ENCODE assay signal across 8 cellular contexts in genomic region chr6:75296811-75297779, GRCh38. TPM values are rescaled to one million over a fixed set of nuclear protein-coding genes. Genes with fewer than 3 reads are reported as not detected.
A peak's percentile ranks its signal among the peaks of the same experiment; 100 is the strongest.
DNase-seq lines count a peak whose midpoint lies in the region; ATAC-seq, FAIRE-seq and TF ChIP-seq lines count a peak whose summit lies in the region.

No MANE protein-coding gene starts in this region.

- BruUV-seq in K562 (replicated peaks; lab: Mats Ljungman, UMichigan) = no TSS peak

- FAIRE-seq in K562 (lab: Jason Lieb, UNC) (peak; percentile 82), kidney (lab: Jason Lieb, UNC) (peak; percentile 98)

- in situ Hi-C loops in K562 (cut with MboI) = loop anchor here (10.0 kb wide), 1 partner anchor 208 kb away; no protein-coding TSS in a partner anchor
- in situ Hi-C loops in transverse colon (cut with MboI; ENCODE audit: low pct_ligation_motif_present in 1 of 4, low pct_unique_long_range_greater_than_20kb in 1 of 4, low sequenced_read_pairs in 3 of 4) = loop anchor here in 2 of 4 donors (10.0 kb wide), 1 partner anchor 228 kb away; no protein-coding TSS in a partner anchor

- H3K27ac ChIP-seq in K562 (ENCODE audit: extremely low read depth, low read depth, low read length) = no peak overlapping the region
- no peak overlapping the region for H3K27ac ChIP-seq in kidney (ENCODE audit: low read depth in 2 of 2, low read length in 2 of 2)
- no peak overlapping the region for H3K27ac ChIP-seq in transverse colon

- H3K9ac ChIP-seq in K562 (ENCODE audit: insufficient read depth in 1 of 2, low read depth in 2 of 2, low read length in 2 of 2) (no peak overlapping the region), kidney (ENCODE audit: low read length in 2 of 2) (no peak overlapping the region)

- H3K9me3 ChIP-seq in K562 (replicated peaks; ENCODE audit: control insufficient read depth, insufficient read depth, low read depth, low read length) (no peaks in the 10 kb centered on the region), kidney (ENCODE audit: control insufficient read depth in 1 of 2, low read length in 2 of 2) (no peaks in the 10 kb centered on the region), transverse colon (no peaks in the 10 kb centered on the region)

- H2AFZ ChIP-seq in K562 (ENCODE audit: low read depth, low read length) = no peak overlapping the region

- H3K36me3 ChIP-seq in K562 (ENCODE audit: control insufficient read depth, insufficient read depth, low read length) (no peaks in the 10 kb centered on the region), kidney (ENCODE audit: control insufficient read depth in 1 of 2, insufficient read depth in 2 of 2, low read length in 2 of 2) (no peaks in the 10 kb centered on the region), transverse colon (no peaks in the 10 kb centered on the region)

- peak; percentile 57 for ATAC-seq in GM18505 (IDR thresholded peaks at IDR 0.05; ENCODE audit: unreplicated experiment)
- ATAC-seq in HG03159 (IDR thresholded peaks at IDR 0.05; ENCODE audit: unreplicated experiment) = peak; percentile 69
- ATAC-seq in K562 = peak; percentile 85
- no peak for ATAC-seq in HG03139 (IDR thresholded peaks at IDR 0.05; ENCODE audit: unreplicated experiment)

- CTCF ChIA-PET in K562 (lab: Yijun Ruan, JAX; ENCODE audit: low intra/inter-chr PET ratio) = interaction anchor here (1.1 to 1.5 kb wide), 3 partner anchors 29 to 229 kb away, joined by 4 to 14 read pairs (median 5); no protein-coding TSS in a partner anchor

- TF ChIP-seq CTCF in AG09319 (IDR thresholded peaks at IDR 0.05; ENCODE audit: low read depth, low read length) = peak; percentile 58
- peak in 2 of 3 experiments; percentile 46 to 81; a peak in 4 of 6 replicates for TF ChIP-seq CTCF in K562 (IDR thresholded peaks at IDR 0.05 in 2 of 3, conservative IDR thresholded peaks at IDR 0.05 in 1 of 3; ENCODE audit: insufficient read depth in 2 of 3, low read depth in 1 of 3, low read length in 3 of 3)
- TF ChIP-seq CTCF in kidney (IDR thresholded peaks at IDR 0.05; ENCODE audit: borderline replicate concordance, extremely low read depth, insufficient read depth) = peak; percentile 73
- peak; percentile 64 to 79 (median 72) for TF ChIP-seq CTCF in transverse colon (IDR thresholded peaks at IDR 0.05)

- 0% methylated on average over 3 of the region's 3 CpGs for WGBS in K562 (ENCODE audit: insufficient coverage, low coverage, missing lambda C conversion rate)
- WGBS in transverse colon (ENCODE audit: low coverage in 1 of 2), 2 donors = 0 to 9% methylated on average over 3 of the region's 3 CpGs

- H3K4me2 ChIP-seq in K562 (ENCODE audit: insufficient read depth, low read length) = no peak overlapping the region

- DNase-seq in AG09319 (ENCODE audit: extremely low read depth, low read depth) (no peak), NCI-H345 treated with DMSO at 0.1 percent for 48 hours (lab: John Stamatoyannopoulos, UW; ENCODE audit: unreplicated experiment) (peak; percentile 37), K562 (ENCODE audit: extremely low read depth in 1 of 4, low spot score in 3 of 4) (peak; percentile 30 to 75 (median 36)), kidney (no peak), transverse colon (no peak)

- H4K20me1 ChIP-seq in K562 (replicated peaks; ENCODE audit: control insufficient read depth, insufficient read depth, low read length) = no peaks in the 10 kb centered on the region

- intact Hi-C loops in K562 (cut with micrococcal nuclease) = loop anchor here (1.0 to 5.0 kb wide), 3 partner anchors 31 to 229 kb away; no protein-coding TSS in a partner anchor
- intact Hi-C loops in kidney (cut with DNase I) = no loop called here
- intact Hi-C loops in transverse colon (cut with DNase I; ENCODE audit: low total_unique reads) = no loop called here

- H3K4me3 ChIP-seq in K562 = no peak overlapping the region
- no peak overlapping the region for H3K4me3 ChIP-seq in kidney (ENCODE audit: low read length in 2 of 2)
- H3K4me3 ChIP-seq in transverse colon = no peak overlapping the region

- peak; percentile 76 to 88 for TF ChIP-seq RAD21 in K562 (CRISPR knock-in tag; conservative IDR thresholded peaks at IDR 0.05 in 1 of 2, IDR thresholded peaks at IDR 0.05 in 1 of 2)

- H3K9me1 ChIP-seq in K562 (ENCODE audit: control insufficient read depth, insufficient read depth, low read length) = no peaks in the 10 kb centered on the region

- H3K79me2 ChIP-seq in K562 (ENCODE audit: control insufficient read depth, insufficient read depth, low read length) = no peaks in the 10 kb centered on the region

- H3K4me1 ChIP-seq in K562 (replicated peaks in 1 of 2; ENCODE audit: control insufficient read depth in 2 of 2, insufficient read depth in 2 of 2, low read length in 2 of 2) (no peaks in the 10 kb centered on the region), kidney (ENCODE audit: control insufficient read depth in 1 of 2, insufficient read depth in 1 of 2, low read depth in 1 of 2, low read length in 2 of 2) (no peaks in the 10 kb centered on the region), transverse colon (peaks cover 0 to 28% (median 12%) of the 10 kb centered on the region in 4 donors)

- POLR2A ChIA-PET in K562 (lab: Yijun Ruan, JAX) = interaction anchor here (1.0 kb wide), 1 partner anchor 16 kb away, joined by 4 read pairs; no protein-coding TSS in a partner anchor

- H3K27me3 ChIP-seq in K562 (ENCODE audit: control insufficient read depth in 2 of 2, insufficient read depth in 2 of 2, low read length in 2 of 2) (peaks cover 0 to 1% of the 10 kb centered on the region in 2 experiments; a peak in 2 of 5 replicates), transverse colon (no peaks in the 10 kb centered on the region)

- TF ChIP-seq EP300 in K562 (IDR thresholded peaks at IDR 0.05; ENCODE audit: low read length) (no peak), transverse colon (IDR thresholded peaks at IDR 0.05; ENCODE audit: low read depth) (no peak)

- no peak for TF ChIP-seq POLR2A in GM18505 (IDR thresholded peaks at IDR 0.05; ENCODE audit: borderline replicate concordance, extremely low read depth, insufficient read depth, insufficient read length)
- TF ChIP-seq POLR2A in K562 (conservative IDR thresholded peaks at IDR 0.05) = no peak
- no peak for TF ChIP-seq POLR2A in transverse colon (IDR thresholded peaks at IDR 0.05)

TF ChIP-seq in K562, 482 proteins besides CTCF, POLR2A, EP300 and RAD21 (continues in another document):
- TF ChIP-seq TAL1 (IDR thresholded peaks at IDR 0.05) (no peak), MTA1 (IDR thresholded peaks at IDR 0.05; ENCODE audit: borderline replicate concordance) (no peak), NELFE (IDR thresholded peaks at IDR 0.05; ENCODE audit: insufficient read depth, insufficient read length) (no peak), NFIC (IDR thresholded peaks at IDR 0.05) (peak; percentile 96), NFYB (IDR thresholded peaks at IDR 0.05; ENCODE audit: extremely low read depth, insufficient read length) (no peak), ZSCAN29 (IDR thresholded peaks at IDR 0.05) (no peak), POLR2B (IDR thresholded peaks at IDR 0.05; ENCODE audit: low read depth, partially characterized antibody) (no peak), ZNF282 (CRISPR knock-in tag; IDR thresholded peaks at IDR 0.05) (no peak), SMC3 (conservative IDR thresholded peaks at IDR 0.05; ENCODE audit: insufficient read depth, low read depth, low read length) (0 out of 2 replicates have a peak, but pooled peaks have one; percentile 30)

RNA-seq across cellular contexts. Expression of gene TMEM30A, which starts 12.5 kb away (rescaled TPM):
- total RNA-seq in K562 (2011; cell fraction: chromatin; rRNA removed; ENCODE audit: low replicate concordance) = 14.6 and 50.2 TPM in 2 replicates
- total RNA-seq in K562 (2011; cell fraction: nucleolus; rRNA removed) = 9.2 and 12.1 TPM in 2 replicates
- total RNA-seq in K562 (2011; cell fraction: nucleoplasm; rRNA removed) = 30.1 and 51.8 TPM in 2 replicates
- total RNA-seq in K562 (2014; rRNA removed) (16.3 and 17.1 TPM in 2 replicates), K562 (2014; rRNA removed; fragmentation: Illumina TruSeq; extraction: Trizol) (31.2 and 37.1 TPM in 2 replicates), K562 (2015; rRNA removed; fragmentation: Illumina TruSeq; extraction: Trizol) (27.0 and 29.2 TPM in 2 replicates), K562 (2021) (27.4 and 29.5 TPM in 2 replicates), kidney (101 TPM), transverse colon (10 to 100 TPM; 28.9 to 86.2 (median 56.5) TPM)
- polyA plus RNA-seq in K562 (2011; rRNA removed) (14.0 and 15.0 TPM in 2 replicates), K562 (2014; fragmentation: Illumina TruSeq; extraction: Trizol) (20.6 and 21.3 TPM in 2 replicates), K562 (2014; fragmentation: Nextera tagmentation; extraction: Ambion mirVana) (1 to 10 TPM; 6.5 to 9.0 TPM), K562 (2014; rRNA removed) (16.3 and 16.7 TPM in 2 replicates), kidney (ENCODE audit: insufficient read depth, low read depth, low replicate concordance) (51.0 TPM)
- polyA plus RNA-seq in K562 (2011; cell fraction: cytosol; rRNA removed) = 2.8 and 6.8 TPM in 2 replicates
- polyA plus RNA-seq in K562 (2011; cell fraction: nucleus; rRNA removed) = 6.6 and 11.8 TPM in 2 replicates
- 23.0 and 34.7 TPM in 2 replicates for polyA plus RNA-seq in K562 (2012)
- 30.7 and 39.1 TPM in 2 replicates for polyA minus RNA-seq in K562 (2011; rRNA and poly(A)+ RNA removed)
- 7.9 and 8.2 TPM in 2 replicates for polyA minus RNA-seq in K562 (2011; cell fraction: cytosol; rRNA and poly(A)+ RNA removed)
- polyA minus RNA-seq in K562 (2011; cell fraction: nucleus; rRNA and poly(A)+ RNA removed) = 6.6 and 12.9 TPM in 2 replicates

RNA-seq across cellular contexts. Expression of gene COX7A2, which starts 53.5 kb away (rescaled TPM):
- 16.2 and 38.9 TPM in 2 replicates for total RNA-seq in K562 (2011; cell fraction: chromatin; rRNA removed; ENCODE audit: low replicate concordance)
- total RNA-seq in K562 (2011; cell fraction: nucleolus; rRNA removed) = 35.9 and 40.2 TPM in 2 replicates
- 46.6 and 74.0 TPM in 2 replicates for total RNA-seq in K562 (2011; cell fraction: nucleoplasm; rRNA removed)
- 182 and 234 TPM in 2 replicates for total RNA-seq in K562 (2014; rRNA removed)
- 546 and 593 TPM in 2 replicates for total RNA-seq in K562 (2014; rRNA removed; fragmentation: Illumina TruSeq; extraction: Trizol)
- 529 and 585 TPM in 2 replicates for total RNA-seq in K562 (2015; rRNA removed; fragmentation: Illumina TruSeq; extraction: Trizol)
- 548 and 636 TPM in 2 replicates for total RNA-seq in K562 (2021)
- polyA plus RNA-seq in K562 (2011; rRNA removed) = 833 and 852 TPM in 2 replicates
- polyA plus RNA-seq in K562 (2011; cell fraction: cytosol; rRNA removed) = 229 and 319 TPM in 2 replicates
- polyA plus RNA-seq in K562 (2011; cell fraction: nucleus; rRNA removed) = 197 and 351 TPM in 2 replicates
- 641 and 749 TPM in 2 replicates for polyA plus RNA-seq in K562 (2012)
- polyA plus RNA-seq in K562 (2014; fragmentation: Illumina TruSeq; extraction: Trizol) = 472 and 685 TPM in 2 replicates
- 1,000 to 10,000 TPM; 1,858 to 2,216 TPM for polyA plus RNA-seq in K562 (2014; fragmentation: Nextera tagmentation; extraction: Ambion mirVana)
- polyA plus RNA-seq in K562 (2014; rRNA removed) = 402 and 501 TPM in 2 replicates
- 40.4 and 45.6 TPM in 2 replicates for polyA minus RNA-seq in K562 (2011; rRNA and poly(A)+ RNA removed)
- 38.7 and 61.6 TPM in 2 replicates for polyA minus RNA-seq in K562 (2011; cell fraction: cytosol; rRNA and poly(A)+ RNA removed)
- 12.9 and 28.1 TPM in 2 replicates for polyA minus RNA-seq in K562 (2011; cell fraction: nucleus; rRNA and poly(A)+ RNA removed)
- 315 TPM for total RNA-seq in kidney
- 812 TPM for polyA plus RNA-seq in kidney (ENCODE audit: insufficient read depth, low read depth, low replicate concordance)
- 100 to 1,000 TPM; 146 to 469 (median 349) TPM for total RNA-seq in transverse colon

Comparison
In these comparisons a context has a peak if more than half of its experiments do, and no peak if none do; other contexts are left out.
1. DNase-seq: peak in NCI-H345 treated with DMSO at 0.1 percent for 48 hours (single experiment) and K562 (4 of 4); none in AG09319 (single experiment), kidney (single experiment) and transverse colon (single experiment).
2. Peak in every context shown above with its lines, with median percentiles within 50 percentile points of each other: CTCF ChIP-seq.